12 cellular contexts compared by ENCODE assay signal in the genomic region with DNA sequence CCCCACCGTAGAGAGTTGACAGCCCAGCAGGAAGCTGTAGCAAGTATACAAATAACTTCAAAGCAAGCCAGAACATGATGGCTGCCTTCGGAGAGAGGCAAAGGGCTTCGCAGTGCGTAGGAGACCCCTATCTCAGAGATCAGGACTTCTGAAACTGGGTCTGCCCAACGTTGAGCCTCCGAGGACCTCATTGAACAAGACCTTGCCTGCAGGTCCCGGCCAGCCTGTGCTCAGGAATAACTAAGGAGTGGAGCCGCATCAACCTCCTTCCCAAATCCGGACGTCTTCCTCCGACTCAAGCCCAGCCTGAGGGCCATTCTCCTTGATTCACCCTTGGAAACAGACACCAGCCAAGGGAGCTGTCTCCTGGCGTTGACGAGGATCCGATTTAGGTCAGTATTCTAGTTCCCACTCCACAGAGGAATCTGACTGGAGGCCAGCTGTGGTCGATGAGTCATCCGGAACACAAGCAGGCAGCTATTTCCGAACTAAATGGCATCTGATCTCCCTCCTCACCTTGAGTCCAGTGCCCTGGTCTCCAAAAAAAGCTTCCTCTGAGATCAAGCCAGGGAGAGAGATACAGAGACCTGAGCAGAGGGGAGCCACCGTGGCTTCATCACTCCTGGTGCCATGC.
DNase-seq lines count a peak whose midpoint lies in the region; ATAC-seq, FAIRE-seq and TF ChIP-seq lines count a peak whose summit lies in the region.
"Had no signal": no experiment of that assay in that cellular context is flagged by ENCODE, and none has a peak within 500 bp of the region (broad histone marks: within the 10 kb centered on the region; RNA-seq: fewer than 3 reads in every experiment).

No MANE protein-coding gene starts in this region.

- H3K79me2 ChIP-seq in astrocyte (ENCODE audit: insufficient read depth, low read length), result no peaks in the 10 kb centered on the region

- H3K9ac ChIP-seq in astrocyte (ENCODE audit: low read length), result no peak overlapping the region

- TF ChIP-seq CTCF in AG04450 (IDR thresholded peaks at IDR 0.05; ENCODE audit: low read depth, low read length), result no peak
- TF ChIP-seq CTCF in astrocyte (IDR thresholded peaks at IDR 0.05; ENCODE audit: insufficient read depth, low read depth, low read length), result no peak
- TF ChIP-seq CTCF in left ventricle myocardium inferior (IDR thresholded peaks at IDR 0.05; ENCODE audit: borderline replicate concordance), result no peak
- no peak for TF ChIP-seq CTCF in glutamatergic neuron (IDR thresholded peaks at IDR 0.05; ENCODE audit: partially characterized antibody, unreplicated experiment)

- CTCF ChIA-PET in AG04450 (lab: Charles Lee), result no interaction called here

- H2AFZ ChIP-seq in astrocyte (ENCODE audit: low read depth, low read length), result no peak overlapping the region

- H3K36me3 Mint-ChIP-seq in astrocyte (ENCODE audit: low read depth, unreplicated experiment) (peaks cover 2% of the 10 kb centered on the region), glutamatergic neuron (ENCODE audit: unreplicated experiment) (peaks cover 13% of the 10 kb centered on the region)
- H3K36me3 Mint-ChIP-seq in activated T-cell treated with anti-CD3 and anti-CD28 coated beads, Interleukin-2, amount 50 U/mL, for 72 hours (ENCODE audit: insufficient read depth in 2 of 2), result no peaks in the 10 kb centered on the region
- H3K36me3 Mint-ChIP-seq: type B pancreatic cell had no signal

- peak overlapping the region; percentile 62 for H3K4me2 ChIP-seq in astrocyte (ENCODE audit: low read length)

- H3K4me3 Mint-ChIP-seq in astrocyte (ENCODE audit: unreplicated experiment) (no peak overlapping the region), glutamatergic neuron (ENCODE audit: unreplicated experiment) (no peak overlapping the region)
- H3K4me3 Mint-ChIP-seq in activated T-cell treated with anti-CD3 and anti-CD28 coated beads, Interleukin-2, amount 50 U/mL, for 72 hours, result no peak overlapping the region
- H3K4me3 Mint-ChIP-seq: B cell, type B pancreatic cell had no signal

- H3K9me3 ChIP-seq in AG04450 (ENCODE audit: control insufficient read depth, insufficient read depth, low read length) (no peaks in the 10 kb centered on the region), astrocyte (ENCODE audit: insufficient read depth, low read depth, low read length) (no peaks in the 10 kb centered on the region), left ventricle myocardium inferior (replicated peaks) (no peaks in the 10 kb centered on the region)
- H3K9me3 ChIP-seq: colonic mucosa had no signal

- peak overlapping the region; percentile 62 for H3K27ac Mint-ChIP-seq in astrocyte (ENCODE audit: unreplicated experiment)
- H3K27ac Mint-ChIP-seq in activated T-cell treated with anti-CD3 and anti-CD28 coated beads, Interleukin-2, amount 50 U/mL, for 72 hours, result no peak overlapping the region
- H3K27ac Mint-ChIP-seq in glutamatergic neuron (ENCODE audit: unreplicated experiment), result no peak overlapping the region
- H3K27ac Mint-ChIP-seq: B cell, type B pancreatic cell had no signal

- H3K27me3 Mint-ChIP-seq in astrocyte (ENCODE audit: low read depth, unreplicated experiment) (no peaks in the 10 kb centered on the region), glutamatergic neuron (ENCODE audit: unreplicated experiment) (peaks cover 2% of the 10 kb centered on the region)
- peaks cover 10% of the 10 kb centered on the region for H3K27me3 Mint-ChIP-seq in activated T-cell treated with anti-CD3 and anti-CD28 coated beads, Interleukin-2, amount 50 U/mL, for 72 hours (ENCODE audit: low read depth)

- intact Hi-C loops in left ventricle myocardium inferior (cut with micrococcal nuclease), result no loop called here

- H3K9me3 Mint-ChIP-seq in astrocyte (ENCODE audit: unreplicated experiment) (peaks cover 3% of the 10 kb centered on the region), glutamatergic neuron (ENCODE audit: unreplicated experiment) (peaks cover 7% of the 10 kb centered on the region)
- no peaks in the 10 kb centered on the region for H3K9me3 Mint-ChIP-seq in activated T-cell treated with anti-CD3 and anti-CD28 coated beads, Interleukin-2, amount 50 U/mL, for 72 hours
- H3K9me3 Mint-ChIP-seq: type B pancreatic cell had no signal

- no peaks in the 10 kb centered on the region for H4K20me1 ChIP-seq in astrocyte (ENCODE audit: insufficient read depth, low read length)

- FAIRE-seq in astrocyte (lab: Jason Lieb, UNC), result peak; percentile 75

- peaks cover 13% of the 10 kb centered on the region for H3K4me1 ChIP-seq in astrocyte (ENCODE audit: insufficient read depth, low read length)
- H3K4me1 ChIP-seq in left ventricle myocardium inferior, result peaks cover 4% of the 10 kb centered on the region
- H3K4me1 ChIP-seq: colonic mucosa had no signal

- H3K4me3 ChIP-seq in AG04450 (ENCODE audit: low read depth, low read length), result no peak overlapping the region
- H3K4me3 ChIP-seq in astrocyte (ENCODE audit: insufficient read depth, low read depth, low read length), result no peak overlapping the region
- no peak overlapping the region for H3K4me3 ChIP-seq in left ventricle myocardium inferior
- H3K4me3 ChIP-seq: colonic mucosa had no signal

- H3K27me3 ChIP-seq in AG04450 (ENCODE audit: control insufficient read depth, insufficient read depth, low read length) (no peaks in the 10 kb centered on the region), astrocyte (ENCODE audit: insufficient read depth, low read length) (no peaks in the 10 kb centered on the region), left ventricle myocardium inferior (ENCODE audit: low read depth) (peaks cover 14% of the 10 kb centered on the region)
- H3K27me3 ChIP-seq: colonic mucosa had no signal

- POLR2A ChIA-PET in AG04450 (lab: Yijun Ruan, JAX), result no interaction called here

- no peak for ATAC-seq in activated T-cell treated with anti-CD3 and anti-CD28 coated beads, Interleukin-2, amount 50 U/mL, for 72 hours (replicated peaks in 1 of 2)
- ATAC-seq in HG02840 (IDR thresholded peaks at IDR 0.05; ENCODE audit: low FRiP score, unreplicated experiment), result no peak

- peak; percentile 4 for DNase-seq in AG04450 (ENCODE audit: low read depth, low spot score)
- DNase-seq in HS-27A (ENCODE audit: low read depth), result peak; percentile 33
- peak; percentile 94 for DNase-seq in astrocyte (ENCODE audit: low read depth)
- DNase-seq in left ventricle myocardium inferior, result peak; percentile 30
- DNase-seq in activated T-cell treated with anti-CD3 and anti-CD28 coated beads, Interleukin-2, amount 50 U/mL, for 72 hours, result no peak
- no peak for DNase-seq in stimulated activated naive CD4-positive, alpha-beta T cell (lab: John Stamatoyannopoulos, UW)
- no peak for DNase-seq in glutamatergic neuron
- DNase-seq: colonic mucosa, Karpas-422 had no signal

- H3K4me1 Mint-ChIP-seq in astrocyte (ENCODE audit: low read depth, unreplicated experiment) (peaks cover 11% of the 10 kb centered on the region), glutamatergic neuron (ENCODE audit: low read depth, unreplicated experiment) (no peaks in the 10 kb centered on the region)
- peaks cover under 1% of the 10 kb centered on the region for H3K4me1 Mint-ChIP-seq in activated T-cell treated with anti-CD3 and anti-CD28 coated beads, Interleukin-2, amount 50 U/mL, for 72 hours (ENCODE audit: low read depth)
- H3K4me1 Mint-ChIP-seq: B cell had no signal

- no peaks in the 10 kb centered on the region for H3K36me3 ChIP-seq in astrocyte (ENCODE audit: insufficient read depth, low read length)
- H3K36me3 ChIP-seq in left ventricle myocardium inferior, result no peaks in the 10 kb centered on the region
- H3K36me3 ChIP-seq: colonic mucosa had no signal

- H3K27ac ChIP-seq in AG04450 (ENCODE audit: low read depth, low read length), result no peak overlapping the region
- H3K27ac ChIP-seq in astrocyte (ENCODE audit: low read depth, low read length), result no peak overlapping the region
- H3K27ac ChIP-seq in left ventricle myocardium inferior (replicated peaks), result no peak overlapping the region
- H3K27ac ChIP-seq: colonic mucosa had no signal

Comparison
In these comparisons a context has a peak if more than half of its experiments do, and no peak if none do; other contexts are left out.
1. DNase-seq: peak in AG04450 (single experiment), HS-27A (single experiment), astrocyte (single experiment) and left ventricle myocardium inferior (single experiment); none in activated T-cell treated with anti-CD3 and anti-CD28 coated beads, Interleukin-2, amount 50 U/mL, for 72 hours (0 of 2), stimulated activated naive CD4-positive, alpha-beta T cell (0 of 6) and glutamatergic neuron (single experiment).